8 cellular contexts compared by ENCODE assay signal in genomic region chr12:6532051-6532926, GRCh38. TPM values are rescaled to one million over a fixed set of nuclear protein-coding genes. Genes with fewer than 3 reads are reported as not detected.
DNase-seq lines count a peak whose midpoint lies in the region; ATAC-seq, FAIRE-seq and TF ChIP-seq lines count a peak whose summit lies in the region.

No MANE protein-coding gene starts in this region.

- ATAC-seq in pancreas (peak in 1 of 4 donors; percentile 6), HG03095 (IDR thresholded peaks at IDR 0.05; ENCODE audit: unreplicated experiment) (no peak)

- H3K27me3 ChIP-seq in pancreas (no peaks in the 10 kb centered on the region), tibial artery (no peaks in the 10 kb centered on the region)

- intact Hi-C loops in head of caudate nucleus (cut with DNase I) (loop anchor here (2.0 kb wide), 1 partner anchor 39 kb away; the partner anchor contains the start of gene MRPL51), pancreas (cut with DNase I) (no loop called here), tibial artery (cut with DNase I; ENCODE audit: low total_unique reads) (loop anchor here (5.0 to 10.0 kb wide), 3 partner anchors 40 to 317 kb away; partner anchors contain the start of genes MRPL51, NCAPD2 and TNFRSF1A)

- peaks cover 22% of the 10 kb centered on the region for H3K4me1 Mint-ChIP-seq in activated naive CD4-positive, alpha-beta T cell treated with anti-CD3 and anti-CD28 coated beads, Interleukin-2, amount 50 U/mL, for 24 hours

- 40 to 41% methylated on average over 20 of the region's 20 CpGs for WGBS in pancreas, 2 donors

- no peak for FAIRE-seq in pancreas (lab: Jason Lieb, UNC)

- DNase-seq in GM04503 (ENCODE audit: low read depth) = peak; percentile 94
- peak; percentile 84 for DNase-seq in KBM-7
- DNase-seq in SKM-1 (lab: John Stamatoyannopoulos, UW; ENCODE audit: unreplicated experiment) = peak; percentile 3
- DNase-seq in head of caudate nucleus = peak in 40 of 42 donors; percentile 50 to 95 (median 78)
- DNase-seq in pancreas = peak in 1 of 6 donors; percentile 42
- peak; percentile 66 to 91 for DNase-seq in tibial artery

- in situ Hi-C loops in KBM-7 (cut with MboI; ENCODE audit: low pct_unique_long_range_greater_than_20kb, low sequenced_read_pairs) = no loop called here

- H3K4me3 ChIP-seq in pancreas (peak overlapping the region in 1 of 4 donors; percentile 99), tibial artery (peak overlapping the region; percentile 81 to 98)

- peaks cover 0 to 41% (median 16%) of the 10 kb centered on the region in 3 donors for H3K36me3 ChIP-seq in pancreas
- H3K36me3 ChIP-seq in tibial artery = peaks cover 46 to 56% (median 56%) of the 10 kb centered on the region in 3 donors

- H3K27ac ChIP-seq in pancreas (peak overlapping the region in 3 of 4 donors; percentile 82 to 98 (median 93)), tibial artery (peak overlapping the region; percentile 95 to 98)

- H3K9me3 Mint-ChIP-seq in activated naive CD4-positive, alpha-beta T cell treated with anti-CD3 and anti-CD28 coated beads, Interleukin-2, amount 50 U/mL, for 24 hours = no peaks in the 10 kb centered on the region

- peak overlapping the region; percentile 95 for H3K27ac Mint-ChIP-seq in activated naive CD4-positive, alpha-beta T cell treated with anti-CD3 and anti-CD28 coated beads, Interleukin-2, amount 50 U/mL, for 24 hours

- H3K4me1 ChIP-seq in pancreas (peaks cover 13 to 15% (median 15%) of the 10 kb centered on the region in 3 donors), tibial artery (peaks cover 0 to 41% (median 37%) of the 10 kb centered on the region in 4 donors)

- H3K9me3 ChIP-seq in pancreas (no peaks in the 10 kb centered on the region), tibial artery (no peaks in the 10 kb centered on the region)

- peaks cover 15% of the 10 kb centered on the region for H3K36me3 Mint-ChIP-seq in activated naive CD4-positive, alpha-beta T cell treated with anti-CD3 and anti-CD28 coated beads, Interleukin-2, amount 50 U/mL, for 24 hours

- TF ChIP-seq CTCF in pancreas (IDR thresholded peaks at IDR 0.05) = no peak
- TF ChIP-seq CTCF in tibial artery (IDR thresholded peaks at IDR 0.05) = no peak

- H3K27me3 Mint-ChIP-seq in activated naive CD4-positive, alpha-beta T cell treated with anti-CD3 and anti-CD28 coated beads, Interleukin-2, amount 50 U/mL, for 24 hours = no peaks in the 10 kb centered on the region

- H3K4me3 Mint-ChIP-seq in activated naive CD4-positive, alpha-beta T cell treated with anti-CD3 and anti-CD28 coated beads, Interleukin-2, amount 50 U/mL, for 24 hours = peak overlapping the region; percentile 98

RNA-seq across cellular contexts. Expression of gene GAPDH, which starts 2.0 kb away (rescaled TPM):
- 100 to 1,000 TPM; 149 to 657 (median 339) TPM for total RNA-seq in pancreas
- polyA plus RNA-seq in pancreas = 100 to 1,000 TPM; 425 to 627 TPM

RNA-seq across cellular contexts. Expression of gene IFFO1, which starts 23.6 kb away (rescaled TPM):
- 10 to 100 TPM in 1 of 6 donors, 1 to 10 TPM in 5; 4.0 to 10.2 (median 4.9) TPM for total RNA-seq in pancreas
- 10 to 100 TPM; 22.1 to 36.5 TPM for polyA plus RNA-seq in pancreas

RNA-seq across cellular contexts. Expression of gene NOP2, which starts 35.8 kb away (rescaled TPM):
- 10 to 100 TPM in 4 of 6 donors, 1 to 10 TPM in 2; 9.1 to 17.7 (median 15.1) TPM for total RNA-seq in pancreas
- 10 to 100 TPM; 32.2 to 41.3 TPM for polyA plus RNA-seq in pancreas

RNA-seq across cellular contexts. Expression of gene NCAPD2, which starts 38.4 kb away (rescaled TPM):
- 10 to 100 TPM in 3 of 6 donors, 1 to 10 TPM in 3; 7.6 to 16.2 (median 10.0) TPM for total RNA-seq in pancreas
- 1 to 10 TPM; 5.6 to 6.5 TPM for polyA plus RNA-seq in pancreas

RNA-seq across cellular contexts. Expression of gene MRPL51, which starts 39.2 kb away (rescaled TPM):
- 10 to 100 TPM; 66.3 to 79.7 (median 69.9) TPM for total RNA-seq in pancreas
- 10 to 100 TPM; 30.6 to 64.7 TPM for polyA plus RNA-seq in pancreas

Comparison
In these comparisons a context has a peak if more than half of its experiments do, and no peak if none do; other contexts are left out.
1. intact Hi-C loops: an anchor here in head of caudate nucleus (2.0 kb wide) and tibial artery (5.0 to 10.0 kb wide); none called in pancreas.